Comparison of ENCODE assay signal across 24 cellular contexts in the genomic region with DNA sequence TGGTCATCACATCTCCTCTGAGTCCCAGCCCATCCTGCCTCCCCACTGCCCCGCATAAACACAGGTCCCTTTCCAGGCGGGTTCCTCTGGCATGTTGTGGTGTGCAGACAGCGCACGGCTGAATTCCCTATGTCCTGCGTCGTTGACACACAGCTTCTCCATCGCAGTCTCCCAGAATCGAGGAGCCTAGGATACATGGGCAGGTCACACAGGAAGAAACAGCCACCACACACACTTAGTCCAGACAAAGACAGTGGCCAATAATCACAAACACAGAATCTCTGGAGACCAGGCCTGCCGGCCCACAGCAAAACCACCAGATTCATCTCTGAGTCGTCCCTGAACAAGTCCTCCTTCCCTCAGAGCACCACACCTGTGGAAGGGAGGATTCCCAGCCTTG. TPM values are rescaled to one million over a fixed set of nuclear protein-coding genes. Genes with fewer than 3 reads are reported as not detected.
DNase-seq lines count a peak whose midpoint lies in the region; ATAC-seq and TF ChIP-seq lines count a peak whose summit lies in the region.
"Had no signal": no experiment of that assay in that cellular context is flagged by ENCODE, and none has a peak within 500 bp of the region (broad histone marks: within the 10 kb centered on the region; RNA-seq: fewer than 3 reads in every experiment).

No MANE protein-coding gene starts in this region.

- H3K27me3 ChIP-seq in heart left ventricle: peaks cover 0 to 13% (median 0%) of the 10 kb centered on the region in 9 donors
- H3K27me3 ChIP-seq: Peyer's patch, SJCRH30 had no signal

- no peak for DNase-seq in activated CD8-positive, alpha-beta T cell treated with anti-CD3 and anti-CD28 coated beads, Interleukin-2, amount 10 ng/mL, durations not matched to agents 7 days and 5 days
- no peak for DNase-seq in activated CD8-positive, alpha-beta T cell treated with anti-CD3 and anti-CD28 coated beads for 36 hours
- DNase-seq in T-cell: no peak
- no peak for DNase-seq in immature natural killer cell
- peak in 1 of 2 donors; percentile 39 for DNase-seq in stimulated activated effector memory CD8-positive, alpha-beta T cell treated with anti-CD3 and anti-CD28 coated beads, Interleukin-12 subunit alpha, Interleukin-12 subunit beta, amount 100 ng/mL, for 72 hours (ENCODE audit: low spot score in 2 of 2)
- no peak for DNase-seq in heart left ventricle
- no peak for DNase-seq in NCI-H146 (lab: John Stamatoyannopoulos, UW)
- DNase-seq: 8988T, AML-193, DND-41, HCEC 1CT, IMR-90, NCI-H1105, NCI-H1694, NCI-H2081, NCI-H2171 treated with DMSO at 0.1 percent for 48 hours, NCI-H524 treated with DMSO at 0.1 percent for 48 hours, NCI-H82, Peyer's patch, SJCRH30 had no signal

- ATAC-seq in activated CD8-positive, alpha-beta T cell treated with anti-CD3 and anti-CD28 coated beads, Interleukin-2, amount 10 ng/mL, durations not matched to agents 7 days and 5 days: no peak
- no peak for ATAC-seq in activated CD8-positive, alpha-beta T cell treated with anti-CD3 and anti-CD28 coated beads for 36 hours
- ATAC-seq in T-cell (replicated peaks in 1 of 4) (no peak), heart left ventricle (no peak), HG03460 (IDR thresholded peaks at IDR 0.05; ENCODE audit: unreplicated experiment) (no peak)
- no peak for ATAC-seq in stimulated activated effector memory CD8-positive, alpha-beta T cell treated with anti-CD3 and anti-CD28 coated beads, Interleukin-12 subunit alpha, Interleukin-12 subunit beta, amount 100 ng/mL, for 72 hours
- ATAC-seq: GM23338 had no signal

- peaks cover 75% of the 10 kb centered on the region for H3K4me1 Mint-ChIP-seq in activated CD8-positive, alpha-beta T cell treated with anti-CD3 and anti-CD28 coated beads, Interleukin-2, amount 10 ng/mL, durations not matched to agents 7 days and 5 days (ENCODE audit: low read depth)
- peaks cover 91% of the 10 kb centered on the region for H3K4me1 Mint-ChIP-seq in activated CD8-positive, alpha-beta T cell treated with anti-CD3 and anti-CD28 coated beads for 36 hours (ENCODE audit: low read depth)
- H3K4me1 Mint-ChIP-seq in T-cell: peaks cover 96 to 100% (median 97%) of the 10 kb centered on the region in 3 donors
- peaks cover 60 to 85% of the 10 kb centered on the region in 2 donors for H3K4me1 Mint-ChIP-seq in immature natural killer cell
- H3K4me1 Mint-ChIP-seq in stimulated activated effector memory CD8-positive, alpha-beta T cell treated with anti-CD3 and anti-CD28 coated beads, Interleukin-12 subunit alpha, Interleukin-12 subunit beta, amount 100 ng/mL, for 72 hours: peaks cover 81% of the 10 kb centered on the region

- no peaks in the 10 kb centered on the region for H3K4me1 ChIP-seq in heart left ventricle

- H3K4me3 Mint-ChIP-seq in activated CD8-positive, alpha-beta T cell treated with anti-CD3 and anti-CD28 coated beads, Interleukin-2, amount 10 ng/mL, durations not matched to agents 7 days and 5 days: no peak overlapping the region
- no peak overlapping the region for H3K4me3 Mint-ChIP-seq in activated CD8-positive, alpha-beta T cell treated with anti-CD3 and anti-CD28 coated beads for 36 hours
- H3K4me3 Mint-ChIP-seq in T-cell: no peak overlapping the region
- H3K4me3 Mint-ChIP-seq in immature natural killer cell: no peak overlapping the region
- no peak overlapping the region for H3K4me3 Mint-ChIP-seq in stimulated activated effector memory CD8-positive, alpha-beta T cell treated with anti-CD3 and anti-CD28 coated beads, Interleukin-12 subunit alpha, Interleukin-12 subunit beta, amount 100 ng/mL, for 72 hours
- H3K4me3 Mint-ChIP-seq: CD14-positive monocyte, GM23338 had no signal

- no peaks in the 10 kb centered on the region for H3K9me3 Mint-ChIP-seq in activated CD8-positive, alpha-beta T cell treated with anti-CD3 and anti-CD28 coated beads, Interleukin-2, amount 10 ng/mL, durations not matched to agents 7 days and 5 days (ENCODE audit: insufficient read depth)
- H3K9me3 Mint-ChIP-seq in activated CD8-positive, alpha-beta T cell treated with anti-CD3 and anti-CD28 coated beads for 36 hours: no peaks in the 10 kb centered on the region
- H3K9me3 Mint-ChIP-seq in T-cell (no peaks in the 10 kb centered on the region), immature natural killer cell (no peaks in the 10 kb centered on the region)
- no peaks in the 10 kb centered on the region for H3K9me3 Mint-ChIP-seq in stimulated activated effector memory CD8-positive, alpha-beta T cell treated with anti-CD3 and anti-CD28 coated beads, Interleukin-12 subunit alpha, Interleukin-12 subunit beta, amount 100 ng/mL, for 72 hours
- H3K9me3 Mint-ChIP-seq: CD14-positive monocyte, GM23338 had no signal

- no peak for TF ChIP-seq CTCF in activated CD8-positive, alpha-beta T cell treated with anti-CD3 and anti-CD28 coated beads for 36 hours (IDR thresholded peaks at IDR 0.05)
- no peak for TF ChIP-seq CTCF in heart left ventricle (IDR thresholded peaks at IDR 0.05)

- no peak for TF ChIP-seq POLR2A in heart left ventricle (IDR thresholded peaks at IDR 0.05)

- H3K27ac Mint-ChIP-seq in activated CD8-positive, alpha-beta T cell treated with anti-CD3 and anti-CD28 coated beads, Interleukin-2, amount 10 ng/mL, durations not matched to agents 7 days and 5 days: peak overlapping the region; percentile 33
- no peak overlapping the region for H3K27ac Mint-ChIP-seq in activated CD8-positive, alpha-beta T cell treated with anti-CD3 and anti-CD28 coated beads for 36 hours
- H3K27ac Mint-ChIP-seq in T-cell (peak overlapping the region; percentile 85 to 98), immature natural killer cell (peak overlapping the region in 4 of 6 donors; percentile 28 to 66 (median 48))
- H3K27ac Mint-ChIP-seq in stimulated activated effector memory CD8-positive, alpha-beta T cell treated with anti-CD3 and anti-CD28 coated beads, Interleukin-12 subunit alpha, Interleukin-12 subunit beta, amount 100 ng/mL, for 72 hours: peak overlapping the region; percentile 40
- H3K27ac Mint-ChIP-seq: GM23338 had no signal

- H3K27me3 Mint-ChIP-seq in activated CD8-positive, alpha-beta T cell treated with anti-CD3 and anti-CD28 coated beads, Interleukin-2, amount 10 ng/mL, durations not matched to agents 7 days and 5 days (ENCODE audit: low read depth): no peaks in the 10 kb centered on the region
- no peaks in the 10 kb centered on the region for H3K27me3 Mint-ChIP-seq in activated CD8-positive, alpha-beta T cell treated with anti-CD3 and anti-CD28 coated beads for 36 hours
- H3K27me3 Mint-ChIP-seq in T-cell (no peaks in the 10 kb centered on the region), immature natural killer cell (ENCODE audit: low read depth in 3 of 3) (no peaks in the 10 kb centered on the region)

- POLR2A ChIA-PET in activated CD8-positive, alpha-beta T cell treated with anti-CD3 and anti-CD28 coated beads, Interleukin-2, amount 10 ng/mL, durations not matched to agents 7 days and 5 days (lab: Charles Lee): no interaction called here
- POLR2A ChIA-PET in activated CD8-positive, alpha-beta T cell treated with anti-CD3 and anti-CD28 coated beads for 36 hours (lab: Charles Lee): interaction anchor here (0.7 kb wide), 1 partner anchor 124 kb away, joined by 3 read pairs; no protein-coding TSS in a partner anchor
- POLR2A ChIA-PET in T-cell (lab: Charles Lee): interaction anchor here (1.0 kb wide), 2 partner anchors 8 to 33 kb away, joined by 3 to 4 read pairs; no protein-coding TSS in a partner anchor

- CTCF ChIA-PET in activated CD8-positive, alpha-beta T cell treated with anti-CD3 and anti-CD28 coated beads, Interleukin-2, amount 10 ng/mL, durations not matched to agents 7 days and 5 days (lab: Charles Lee): interaction anchor here (7.2 kb wide), 1 partner anchor 58 kb away, joined by 46 read pairs; no protein-coding TSS in a partner anchor
- CTCF ChIA-PET in activated CD8-positive, alpha-beta T cell treated with anti-CD3 and anti-CD28 coated beads for 36 hours (lab: Charles Lee): interaction anchor here (2.6 kb wide), 1 partner anchor 59 kb away, joined by 9 read pairs; no protein-coding TSS in a partner anchor
- CTCF ChIA-PET in T-cell (lab: Charles Lee): no interaction called here

- H3K9me3 ChIP-seq in heart left ventricle: no peaks in the 10 kb centered on the region
- H3K9me3 ChIP-seq: Peyer's patch, SJCRH30 had no signal

- no peak overlapping the region for H3K4me3 ChIP-seq in heart left ventricle
- H3K4me3 ChIP-seq: GM23338, Peyer's patch, SJCRH30 had no signal

- H3K36me3 Mint-ChIP-seq in activated CD8-positive, alpha-beta T cell treated with anti-CD3 and anti-CD28 coated beads, Interleukin-2, amount 10 ng/mL, durations not matched to agents 7 days and 5 days (ENCODE audit: low read depth): peaks cover 12% of the 10 kb centered on the region
- no peaks in the 10 kb centered on the region for H3K36me3 Mint-ChIP-seq in activated CD8-positive, alpha-beta T cell treated with anti-CD3 and anti-CD28 coated beads for 36 hours (ENCODE audit: low read depth)
- H3K36me3 Mint-ChIP-seq in T-cell (peaks cover 12% of the 10 kb centered on the region), immature natural killer cell (no peaks in the 10 kb centered on the region)
- H3K36me3 Mint-ChIP-seq in stimulated activated effector memory CD8-positive, alpha-beta T cell treated with anti-CD3 and anti-CD28 coated beads, Interleukin-12 subunit alpha, Interleukin-12 subunit beta, amount 100 ng/mL, for 72 hours: no peaks in the 10 kb centered on the region
- H3K36me3 Mint-ChIP-seq: CD14-positive monocyte had no signal

- no peaks in the 10 kb centered on the region for H3K36me3 ChIP-seq in heart left ventricle
- H3K36me3 ChIP-seq: Peyer's patch, SJCRH30 had no signal

- intact Hi-C loops in activated CD8-positive, alpha-beta T cell treated with anti-CD3 and anti-CD28 coated beads for 36 hours (cut with micrococcal nuclease): loop anchor here (5.0 kb wide), 2 partner anchors 33 to 57 kb away; a partner anchor contains a TSS
- intact Hi-C loops in heart left ventricle (cut with DNase I): no loop called here

- no peak overlapping the region for H3K27ac ChIP-seq in heart left ventricle
- H3K27ac ChIP-seq: KMS-11, Peyer's patch, SJCRH30 had no signal

- 75 to 92% (median 80%) methylated on average over 8 to 10 of the region's 10 CpGs for WGBS in heart left ventricle, 4 donors

RNA-seq across cellular contexts. Expression of a gene that starts 34.8 kb away (rescaled TPM):
- 10 to 100 TPM; 27.4 to 31.8 TPM for total RNA-seq in activated CD8-positive, alpha-beta T cell treated with anti-CD3 and anti-CD28 coated beads, Interleukin-2, amount 10 ng/mL, durations not matched to agents 7 days and 5 days
- total RNA-seq in activated CD8-positive, alpha-beta T cell treated with anti-CD3 and anti-CD28 coated beads for 36 hours: 10 to 100 TPM; 14.8 to 17.9 TPM
- total RNA-seq in T-cell: 100 to 1,000 TPM in 1 of 5 donors, 10 to 100 TPM in 4; 71.4 to 106 (median 82.3) TPM
- polyA plus RNA-seq in immature natural killer cell: 10 to 100 TPM; 16.6 to 40.2 (median 21.8) TPM
- total RNA-seq in heart left ventricle: 1 to 10 TPM in 2 of 9 donors, under 1 TPM in 3, not detected in 4; 0.17 to 1.3 (median 0.31) TPM
- under 1 TPM; 0.06 to 0.08 TPM for polyA plus RNA-seq in heart left ventricle
- total RNA-seq: GM23338, IMR-90, SJCRH30 had no signal
- polyA plus RNA-seq: GM23338, IMR-90 had no signal

Comparison
In these comparisons a context has a peak if more than half of its experiments do, and no peak if none do; other contexts are left out.
1. RNA of a gene that starts 34.8 kb away (total RNA-seq): 71.4 to 106 TPM in T-cell, 27.4 to 31.8 TPM in activated CD8-positive, alpha-beta T cell treated with anti-CD3 and anti-CD28 coated beads, Interleukin-2, amount 10 ng/mL, durations not matched to agents 7 days and 5 days and 14.8 to 17.9 TPM in activated CD8-positive, alpha-beta T cell treated with anti-CD3 and anti-CD28 coated beads for 36 hours; 0.17 to 1.3 TPM in heart left ventricle; every median in the first group is over 4 times any median in the second.
2. CTCF ChIA-PET loops: an anchor here in activated CD8-positive, alpha-beta T cell treated with anti-CD3 and anti-CD28 coated beads, Interleukin-2, amount 10 ng/mL, durations not matched to agents 7 days and 5 days (7.2 kb wide) and activated CD8-positive, alpha-beta T cell treated with anti-CD3 and anti-CD28 coated beads for 36 hours (2.6 kb wide); none called in T-cell.